Comparison of ENCODE assay signal across 29 cellular contexts in genomic region chr7:56099653-56100052, GRCh38. TPM values are rescaled to one million over a fixed set of nuclear protein-coding genes. Genes with fewer than 3 reads are reported as not detected.
DNase-seq lines count a peak whose midpoint lies in the region; ATAC-seq, FAIRE-seq and TF ChIP-seq lines count a peak whose summit lies in the region.
"Had no signal": no experiment of that assay in that cellular context is flagged by ENCODE, and none has a peak within 500 bp of the region (broad histone marks: within the 10 kb centered on the region; RNA-seq: fewer than 3 reads in every experiment).

No MANE protein-coding gene starts in this region.

- peak overlapping the region in 1 of 9 donors; percentile 64 for H3K27ac Mint-ChIP-seq in naive thymus-derived CD4-positive, alpha-beta T cell
- H3K27ac Mint-ChIP-seq: CD8-positive, alpha-beta T cell; IgD-negative memory B cell had no signal

- CTCF ChIA-PET in A549 (lab: Yijun Ruan, JAX), result interaction anchor here (0.6 to 1.0 kb wide), 2 partner anchors 37 to 98 kb away, joined by 3 read pairs; no protein-coding TSS in a partner anchor
- CTCF ChIA-PET in GM12878 (lab: Yijun Ruan, JAX), result no interaction called here
- CTCF ChIA-PET in naive thymus-derived CD4-positive, alpha-beta T cell (lab: Charles Lee), result no interaction called here

- in situ Hi-C loops in GM12878 (cut with MboI), result loop anchor here (10.0 kb wide), 1 partner anchor 1345 kb away; the partner anchor contains the start of gene SEC61G

- H3K9me3 ChIP-seq in A549, result no peaks in the 10 kb centered on the region
- no peaks in the 10 kb centered on the region for H3K9me3 ChIP-seq in GM12878 (replicated peaks; ENCODE audit: control insufficient read depth, insufficient read depth, low read length)
- H3K9me3 ChIP-seq in naive thymus-derived CD4-positive, alpha-beta T cell (ENCODE audit: control insufficient read depth in 2 of 3, low read length in 3 of 3), result no peaks in the 10 kb centered on the region
- H3K9me3 ChIP-seq: Peyer's patch, SJSA1 had no signal

- H2AFZ ChIP-seq in KMS-11 (ENCODE audit: low read depth) (no peak overlapping the region), GM12878 (ENCODE audit: control insufficient read depth, low read depth, low read length) (no peak overlapping the region)

- no peaks in the 10 kb centered on the region for H3K27me3 ChIP-seq in KMS-11 (ENCODE audit: insufficient read depth, low read depth)
- H3K27me3 ChIP-seq in GM12878 (replicated peaks in 1 of 2; ENCODE audit: control insufficient read depth in 2 of 2, insufficient read depth in 2 of 2, low read length in 1 of 2), result no peaks in the 10 kb centered on the region
- no peaks in the 10 kb centered on the region for H3K27me3 ChIP-seq in naive thymus-derived CD4-positive, alpha-beta T cell (ENCODE audit: control insufficient read depth in 2 of 2, insufficient read depth in 2 of 2, low read length in 2 of 2)
- H3K27me3 ChIP-seq: Peyer's patch, SJSA1 had no signal

- H3K36me3 ChIP-seq in KMS-11 (ENCODE audit: insufficient read depth) (peaks cover 22% of the 10 kb centered on the region; the same call in 1 of the 2 replicates), GM12878 (ENCODE audit: control insufficient read depth in 2 of 2, insufficient read depth in 2 of 2, low read length in 1 of 2) (peaks cover 3 to 27% of the 10 kb centered on the region in 2 experiments)
- H3K36me3 ChIP-seq in naive thymus-derived CD4-positive, alpha-beta T cell (ENCODE audit: control insufficient read depth in 2 of 3, insufficient read depth in 3 of 3, low read length in 3 of 3), result peaks cover 16 to 53% (median 29%) of the 10 kb centered on the region in 3 experiments

- TF ChIP-seq EP300 in A549 (IDR thresholded peaks at IDR 0.05) (no peak), GM12878 (IDR thresholded peaks at IDR 0.05; ENCODE audit: borderline replicate concordance in 1 of 2, control insufficient read depth in 1 of 2, low read depth in 2 of 2, low read length in 2 of 2) (no peak)

- H3K27ac ChIP-seq in A549 (no peak overlapping the region), KMS-11 (peak overlapping the region; percentile 58; the same call in 1 of the 2 replicates), GM12878 (ENCODE audit: control insufficient read depth, insufficient read depth) (no peak overlapping the region)
- H3K27ac ChIP-seq in naive thymus-derived CD4-positive, alpha-beta T cell (ENCODE audit: low read depth, low read length), result no peak overlapping the region
- H3K27ac ChIP-seq: Peyer's patch, SJSA1 had no signal

- H3K9me3 Mint-ChIP-seq in naive thymus-derived CD4-positive, alpha-beta T cell, result no peaks in the 10 kb centered on the region
- H3K9me3 Mint-ChIP-seq: CD8-positive, alpha-beta T cell; IgD-negative memory B cell had no signal

- peak; percentile 23 to 69; a peak in 3 of 6 replicates for ATAC-seq in A549
- ATAC-seq in GM12878, result peak; percentile 19; the same call in 1 of the 3 replicates
- no peak for ATAC-seq in naive thymus-derived CD4-positive, alpha-beta T cell
- ATAC-seq: CD8-positive, alpha-beta T cell; Right ventricle myocardium inferior had no signal

- SMC1A ChIA-PET in GM12878 (lab: Charles Lee; ENCODE audit: uncharacterized antibody, unreplicated experiment), result no interaction called here

- FAIRE-seq in A549 (lab: Jason Lieb, UNC) (no peak), GM12878 (lab: Jason Lieb, UNC) (no peak)
- FAIRE-seq: D721Med, GM12891, GM18507 had no signal

- RAD21 ChIA-PET in GM12878 (lab: Charles Lee; ENCODE audit: unreplicated experiment), result no interaction called here

- H3K4me1 ChIP-seq in A549 (peaks cover 7% of the 10 kb centered on the region; the same call in 1 of the 3 replicates), KMS-11 (ENCODE audit: low read depth, poor library complexity, severe bottlenecking) (peaks cover 84% of the 10 kb centered on the region), GM12878 (ENCODE audit: control insufficient read depth, insufficient read depth, low read length) (no peaks in the 10 kb centered on the region)
- peaks cover under 1 to 6% of the 10 kb centered on the region in 2 donors for H3K4me1 ChIP-seq in naive thymus-derived CD4-positive, alpha-beta T cell (ENCODE audit: control insufficient read depth in 2 of 2, insufficient read depth in 2 of 2, low read length in 2 of 2)

- DNase-seq in NCI-H82 (lab: John Stamatoyannopoulos, UW) (peak; percentile 16), NCI-H82 treated with DMSO at 0.1 percent for 48 hours (lab: John Stamatoyannopoulos, UW; ENCODE audit: unreplicated experiment) (no peak), A549 (ENCODE audit: low read depth in 1 of 2, low spot score in 1 of 2) (no peak), GM12878 (ENCODE audit: low read depth, low spot score) (no peak), putamen (ENCODE audit: low spot score) (no peak), NOMO-1 treated with dmso at 0.1 percent for 144 hours (lab: John Stamatoyannopoulos, UW; ENCODE audit: unreplicated experiment) (no peak)
- no peak for DNase-seq in naive thymus-derived CD4-positive, alpha-beta T cell
- DNase-seq: 8988T; AML-193; C1 segment of cervical spinal cord; CD8-positive, alpha-beta T cell; DMS79; GOT3; Kasumi-1; NCI-H1048; NCI-H1417 treated with DMSO at 0.1 percent for 48 hours; NCI-H187; NCI-H446 treated with DMSO at 0.1 percent for 48 hours; NCI-H526 treated with DMSO at 0.1 percent for 48 hours; Peyer's patch had no signal

- H3K4me3 ChIP-seq in A549, result no peak overlapping the region
- no peak overlapping the region for H3K4me3 ChIP-seq in KMS-11 (IDR thresholded peaks at IDR 0.05; ENCODE audit: insufficient read depth, low read depth, low read length)
- no peak overlapping the region for H3K4me3 ChIP-seq in GM12878
- H3K4me3 ChIP-seq in naive thymus-derived CD4-positive, alpha-beta T cell (ENCODE audit: low read length), result no peak overlapping the region
- H3K4me3 ChIP-seq: Peyer's patch, SJSA1 had no signal

- H4K20me1 ChIP-seq in KMS-11 (ENCODE audit: insufficient read depth) (no peaks in the 10 kb centered on the region), GM12878 (ENCODE audit: control insufficient read depth, insufficient read depth) (no peaks in the 10 kb centered on the region)

- BruUV-seq in GM12878 (replicated peaks; lab: Mats Ljungman, UMichigan), result no TSS peak

- POLR2A ChIA-PET in A549 (lab: Yijun Ruan, JAX), result no interaction called here
- POLR2A ChIA-PET in GM12878 (lab: Charles Lee), result interaction anchor here (0.6 kb wide), 1 partner anchor 61 kb away, joined by 4 read pairs; no protein-coding TSS in a partner anchor
- POLR2A ChIA-PET in naive thymus-derived CD4-positive, alpha-beta T cell (lab: Charles Lee), result interaction anchor here (0.7 to 0.8 kb wide), 2 partner anchors 48 to 512 kb away, joined by 3 read pairs; partner anchors contain the start of genes CCT6A and PSPH

- H3K27me3 Mint-ChIP-seq in naive thymus-derived CD4-positive, alpha-beta T cell, result no peaks in the 10 kb centered on the region
- H3K27me3 Mint-ChIP-seq: IgD-negative memory B cell had no signal

- H3K4me2 ChIP-seq in A549 (no peak overlapping the region), KMS-11 (no peak overlapping the region), GM12878 (ENCODE audit: control insufficient read depth, insufficient read depth) (no peak overlapping the region)

- H3K9ac ChIP-seq in KMS-11 (no peak overlapping the region), GM12878 (ENCODE audit: control insufficient read depth, insufficient read depth, low read length) (no peak overlapping the region)

- H3K36me3 Mint-ChIP-seq in naive thymus-derived CD4-positive, alpha-beta T cell, result peaks cover 4 to 23% (median 21%) of the 10 kb centered on the region in 5 donors

- TF ChIP-seq CTCF in A549 (IDR thresholded peaks at IDR 0.05), result no peak
- no peak for TF ChIP-seq CTCF in KMS-11 (conservative IDR thresholded peaks at IDR 0.05; ENCODE audit: low read depth, low read length)
- TF ChIP-seq CTCF in GM12878 (IDR thresholded peaks at IDR 0.05 in 2 of 3, conservative IDR thresholded peaks at IDR 0.05 in 1 of 3; ENCODE audit: control insufficient read depth in 2 of 3, extremely low read depth in 1 of 3, insufficient read depth in 1 of 3, low read depth in 3 of 3, low read length in 3 of 3), result no peak

- TF ChIP-seq RAD21 in A549 (conservative IDR thresholded peaks at IDR 0.05 in 1 of 2, IDR thresholded peaks at IDR 0.05 in 1 of 2) (no peak), GM12878 (IDR thresholded peaks at IDR 0.05; ENCODE audit: insufficient read depth, low read depth, low read length) (no peak)

- no peak overlapping the region for H3K4me3 Mint-ChIP-seq in naive thymus-derived CD4-positive, alpha-beta T cell
- H3K4me3 Mint-ChIP-seq: CD8-positive, alpha-beta T cell; IgD-negative memory B cell had no signal

- H3K4me1 Mint-ChIP-seq in naive thymus-derived CD4-positive, alpha-beta T cell, result peaks cover 2 to 12% (median 6%) of the 10 kb centered on the region in 7 donors

- 90% methylated on average over 3 of the region's 3 CpGs for WGBS in A549 (ENCODE audit: missing lambda C conversion rate)
- whole genome bisulfite sequencing in GM12878 (ENCODE audit: insufficient coverage, insufficient replicate concordance, low lambda C conversion rate, missing lambda C conversion rate), result 100% methylated on average over 3 of the region's 3 CpGs

- intact Hi-C loops in GM12878 (cut with micrococcal nuclease; ENCODE audit: unreplicated experiment), result loop anchor here (10.0 kb wide), 1 partner anchor 215 kb away; the partner anchor contains the start of gene ZNF713
- intact Hi-C loops in naive thymus-derived CD4-positive, alpha-beta T cell (cut with micrococcal nuclease), result no loop called here

- H3K79me2 ChIP-seq in KMS-11 (ENCODE audit: insufficient read depth, low read depth) (peaks cover 13% of the 10 kb centered on the region), GM12878 (ENCODE audit: control insufficient read depth, insufficient read depth, low read length) (peaks cover 8% of the 10 kb centered on the region)

- TF ChIP-seq POLR2A in A549 (IDR thresholded peaks at IDR 0.05; ENCODE audit: low read length), result no peak
- TF ChIP-seq POLR2A in GM12878 (IDR thresholded peaks at IDR 0.05; ENCODE audit: low read depth, low read length), result no peak

RNA-seq across cellular contexts. Expression of gene CHCHD2, which starts 6.6 kb away (rescaled TPM):
- 400 and 495 TPM in 2 replicates for polyA plus RNA-seq in A549 (2011; rRNA removed)
- 573 and 679 TPM in 2 replicates for polyA plus RNA-seq in A549 (2012; cell fraction: cytosol; rRNA removed)
- polyA plus RNA-seq in A549 (2012; cell fraction: nucleus; rRNA removed), result 569 and 649 TPM in 2 replicates
- 606 to 623 TPM (median 615 TPM) in 3 replicates for polyA plus RNA-seq in A549 (2017; fragmentation: RNase III; extraction: RNeasy Plus Mini Kit Qiagen cat#74134 plus additional on column Dnase treatment)
- 92.8 and 94.7 TPM in 2 replicates for polyA minus RNA-seq in A549 (2011; rRNA and poly(A)+ RNA removed)
- 52.5 and 59.8 TPM in 2 replicates for total RNA-seq in GM12878 (2013; cell fraction: nucleolus; rRNA removed)
- total RNA-seq in GM12878 (2014; rRNA removed), result 731 and 805 TPM in 2 replicates
- total RNA-seq in GM12878 (2014; rRNA removed; fragmentation: Illumina TruSeq; extraction: Trizol), result 354 and 377 TPM in 2 replicates
- total RNA-seq in GM12878 (2021), result 662 and 669 TPM in 2 replicates
- 340 TPM for polyA plus RNA-seq in GM12878 (2011; ENCODE audit: low read depth)
- 576 and 621 TPM in 2 replicates for polyA plus RNA-seq in GM12878 (2011; rRNA removed)
- 558 and 721 TPM in 2 replicates for polyA plus RNA-seq in GM12878 (2011; cell fraction: cytosol; rRNA removed)
- polyA plus RNA-seq in GM12878 (2011; cell fraction: nucleus; rRNA removed), result 411 and 417 TPM in 2 replicates
- 502 and 538 TPM in 2 replicates for polyA plus RNA-seq in GM12878 (2012)
- polyA plus RNA-seq in GM12878 (2014; fragmentation: Illumina TruSeq; extraction: Trizol), result 208 and 292 TPM in 2 replicates
- 100 to 1,000 TPM in 1 of 2 experiments, 10 to 100 TPM in 1; 97.8 to 374 TPM for polyA plus RNA-seq in GM12878 (2014; fragmentation: Nextera tagmentation; extraction: Ambion mirVana)
- 678 and 750 TPM in 2 replicates for polyA plus RNA-seq in GM12878 (2014; rRNA removed)
- polyA plus RNA-seq in GM12878 (2016; fragmentation: Nextera tagmentation; extraction: Ambion mirVana), result 1,000 to 10,000 TPM; 1,252 to 1,291 TPM
- polyA minus RNA-seq in GM12878 (2011; rRNA and poly(A)+ RNA removed), result 113 and 214 TPM in 2 replicates
- polyA minus RNA-seq in GM12878 (2011; cell fraction: cytosol; rRNA and poly(A)+ RNA removed), result 112 and 138 TPM in 2 replicates
- 54.2 and 63.0 TPM in 2 replicates for polyA minus RNA-seq in GM12878 (2011; cell fraction: nucleus; rRNA and poly(A)+ RNA removed)
- total RNA-seq in naive thymus-derived CD4-positive, alpha-beta T cell, result 100 to 1,000 TPM; 133 to 451 (median 179) TPM
- 100 to 1,000 TPM; 355 to 468 TPM for polyA plus RNA-seq in naive thymus-derived CD4-positive, alpha-beta T cell

RNA-seq across cellular contexts. Expression of gene PHKG1, which starts 6.9 kb away (rescaled TPM):
- polyA plus RNA-seq in A549 (2011; rRNA removed) (0.41 and 0.44 TPM in 2 replicates), A549 (2017; fragmentation: RNase III; extraction: RNeasy Plus Mini Kit Qiagen cat#74134 plus additional on column Dnase treatment) (0.77 to 1.2 TPM (median 1.0 TPM) in 3 replicates), GM12878 (2011; rRNA removed) (0.62 and 1.4 TPM in 2 replicates), GM12878 (2014; fragmentation: Illumina TruSeq; extraction: Trizol) (0.11 and 0.43 TPM in 2 replicates), GM12878 (2014; fragmentation: Nextera tagmentation; extraction: Ambion mirVana) (under 1 TPM; 0.08 to 0.09 TPM), GM12878 (2014; rRNA removed) (0.86 and 1.2 TPM in 2 replicates), GM12878 (2016; fragmentation: Nextera tagmentation; extraction: Ambion mirVana) (under 1 TPM; 0.15 to 0.31 TPM)
- 0.38 and 0.83 TPM in 2 replicates for polyA plus RNA-seq in A549 (2012; cell fraction: cytosol; rRNA removed)
- polyA plus RNA-seq in A549 (2012; cell fraction: nucleus; rRNA removed), result 2.4 and 3.1 TPM in 2 replicates
- polyA minus RNA-seq in A549 (2011; rRNA and poly(A)+ RNA removed), result 0.99 and 1.3 TPM in 2 replicates
- total RNA-seq in GM12878 (2013; cell fraction: nucleolus; rRNA removed), result 2.3 and 3.7 TPM in 2 replicates
- total RNA-seq in GM12878 (2014; rRNA removed) (0.27 and 1.6 TPM in 2 replicates), GM12878 (2014; rRNA removed; fragmentation: Illumina TruSeq; extraction: Trizol) (0.45 and 1.1 TPM in 2 replicates), GM12878 (2021) (0.64 and 0.82 TPM in 2 replicates)
- 2.1 TPM for polyA plus RNA-seq in GM12878 (2011; ENCODE audit: low read depth)
- polyA plus RNA-seq in GM12878 (2011; cell fraction: cytosol; rRNA removed), result 0.45 and 1.1 TPM in 2 replicates
- 4.9 and 6.0 TPM in 2 replicates for polyA plus RNA-seq in GM12878 (2011; cell fraction: nucleus; rRNA removed)
- polyA plus RNA-seq in GM12878 (2012), result 1.7 and 2.3 TPM in 2 replicates
- polyA minus RNA-seq in GM12878 (2011; rRNA and poly(A)+ RNA removed), result 0.67 and 1.5 TPM in 2 replicates
- polyA minus RNA-seq in GM12878 (2011; cell fraction: cytosol; rRNA and poly(A)+ RNA removed), result not detected in 2 replicates
- 1.8 and 2.2 TPM in 2 replicates for polyA minus RNA-seq in GM12878 (2011; cell fraction: nucleus; rRNA and poly(A)+ RNA removed)
- 10 to 100 TPM in 1 of 5 experiments, 1 to 10 TPM in 4; 2.5 to 12.0 (median 4.1) TPM for total RNA-seq in naive thymus-derived CD4-positive, alpha-beta T cell
- 1 to 10 TPM in 1 of 2 donors, under 1 TPM in 1; 0.91 to 1.4 TPM for polyA plus RNA-seq in naive thymus-derived CD4-positive, alpha-beta T cell
- polyA plus RNA-seq: IgD-negative memory B cell had no signal

RNA-seq across cellular contexts. Expression of gene NUPR2, which starts 16.6 kb away (rescaled TPM):
- polyA plus RNA-seq in A549 (2011; rRNA removed), result not detected in 2 replicates
- not detected in 2 replicates for polyA plus RNA-seq in A549 (2012; cell fraction: cytosol; rRNA removed)
- not detected in 2 replicates for polyA plus RNA-seq in A549 (2012; cell fraction: nucleus; rRNA removed)
- polyA plus RNA-seq in A549 (2017; fragmentation: RNase III; extraction: RNeasy Plus Mini Kit Qiagen cat#74134 plus additional on column Dnase treatment), result not detected in 3 replicates
- polyA minus RNA-seq in A549 (2011; rRNA and poly(A)+ RNA removed), result not detected in 2 replicates
- not detected in 2 replicates for total RNA-seq in GM12878 (2013; cell fraction: nucleolus; rRNA removed)
- not detected in 2 replicates for total RNA-seq in GM12878 (2014; rRNA removed)
- not detected in 2 replicates for total RNA-seq in GM12878 (2014; rRNA removed; fragmentation: Illumina TruSeq; extraction: Trizol)
- total RNA-seq in GM12878 (2021), result not detected in 2 replicates
- polyA plus RNA-seq in GM12878 (2011; ENCODE audit: low read depth), result not detected
- not detected in 2 replicates for polyA plus RNA-seq in GM12878 (2011; rRNA removed)
- polyA plus RNA-seq in GM12878 (2011; cell fraction: cytosol; rRNA removed), result not detected in 2 replicates
- not detected in 2 replicates for polyA plus RNA-seq in GM12878 (2011; cell fraction: nucleus; rRNA removed)
- polyA plus RNA-seq in GM12878 (2012), result not detected in 2 replicates
- not detected in 2 replicates for polyA plus RNA-seq in GM12878 (2014; fragmentation: Illumina TruSeq; extraction: Trizol)
- not detected for polyA plus RNA-seq in GM12878 (2014; fragmentation: Nextera tagmentation; extraction: Ambion mirVana)
- not detected in 2 replicates for polyA plus RNA-seq in GM12878 (2014; rRNA removed)
- polyA plus RNA-seq in GM12878 (2016; fragmentation: Nextera tagmentation; extraction: Ambion mirVana), result not detected
- not detected in 2 replicates for polyA minus RNA-seq in GM12878 (2011; rRNA and poly(A)+ RNA removed)
- polyA minus RNA-seq in GM12878 (2011; cell fraction: cytosol; rRNA and poly(A)+ RNA removed), result not detected in 2 replicates
- not detected in 2 replicates for polyA minus RNA-seq in GM12878 (2011; cell fraction: nucleus; rRNA and poly(A)+ RNA removed)
- 1 to 10 TPM in 1 of 5 experiments, under 1 TPM in 1, not detected in 3; 0.92 to 1.1 TPM for total RNA-seq in naive thymus-derived CD4-positive, alpha-beta T cell
- 1 to 10 TPM; 1.4 to 3.0 TPM for polyA plus RNA-seq in naive thymus-derived CD4-positive, alpha-beta T cell
- total RNA-seq: CD8-positive, alpha-beta T cell; MCF 10A; Peyer's patch; Right ventricle myocardium inferior; SJSA1 had no signal
- polyA plus RNA-seq: AG04450, IgD-negative memory B cell had no signal

RNA-seq across cellular contexts. Expression of gene SUMF2, which starts 35.6 kb away (rescaled TPM):
- polyA plus RNA-seq in A549 (2011; rRNA removed) (85.2 TPM in 2 replicates), A549 (2017; fragmentation: RNase III; extraction: RNeasy Plus Mini Kit Qiagen cat#74134 plus additional on column Dnase treatment) (94.8 to 112 TPM (median 106 TPM) in 3 replicates), GM12878 (2011; rRNA removed) (57.6 and 70.5 TPM in 2 replicates), GM12878 (2014; fragmentation: Illumina TruSeq; extraction: Trizol) (87.4 and 106 TPM in 2 replicates), GM12878 (2014; fragmentation: Nextera tagmentation; extraction: Ambion mirVana) (10 to 100 TPM; 39.9 to 62.4 TPM), GM12878 (2014; rRNA removed) (85.7 and 93.0 TPM in 2 replicates), GM12878 (2016; fragmentation: Nextera tagmentation; extraction: Ambion mirVana) (10 to 100 TPM; 67.7 to 72.6 TPM)
- 74.2 and 86.7 TPM in 2 replicates for polyA plus RNA-seq in A549 (2012; cell fraction: cytosol; rRNA removed)
- polyA plus RNA-seq in A549 (2012; cell fraction: nucleus; rRNA removed), result 142 and 158 TPM in 2 replicates
- 93.2 and 93.5 TPM in 2 replicates for polyA minus RNA-seq in A549 (2011; rRNA and poly(A)+ RNA removed)
- 149 and 163 TPM in 2 replicates for total RNA-seq in GM12878 (2013; cell fraction: nucleolus; rRNA removed)
- total RNA-seq in GM12878 (2014; rRNA removed) (84.6 and 96.1 TPM in 2 replicates), GM12878 (2014; rRNA removed; fragmentation: Illumina TruSeq; extraction: Trizol) (70.8 and 72.4 TPM in 2 replicates), GM12878 (2021) (102 and 103 TPM in 2 replicates)
- polyA plus RNA-seq in GM12878 (2011; ENCODE audit: low read depth), result 42.2 TPM
- polyA plus RNA-seq in GM12878 (2011; cell fraction: cytosol; rRNA removed), result 81.9 and 86.5 TPM in 2 replicates
- 170 and 178 TPM in 2 replicates for polyA plus RNA-seq in GM12878 (2011; cell fraction: nucleus; rRNA removed)
- 77.6 and 84.4 TPM in 2 replicates for polyA plus RNA-seq in GM12878 (2012)
- 53.3 and 94.2 TPM in 2 replicates for polyA minus RNA-seq in GM12878 (2011; rRNA and poly(A)+ RNA removed)
- 31.7 and 32.2 TPM in 2 replicates for polyA minus RNA-seq in GM12878 (2011; cell fraction: cytosol; rRNA and poly(A)+ RNA removed)
- polyA minus RNA-seq in GM12878 (2011; cell fraction: nucleus; rRNA and poly(A)+ RNA removed), result 41.7 and 51.2 TPM in 2 replicates
- total RNA-seq in naive thymus-derived CD4-positive, alpha-beta T cell, result 100 to 1,000 TPM; 120 to 176 (median 122) TPM
- 100 to 1,000 TPM; 156 to 196 TPM for polyA plus RNA-seq in naive thymus-derived CD4-positive, alpha-beta T cell

RNA-seq across cellular contexts. Expression of gene CCT6A, which starts 48.1 kb away (rescaled TPM):
- polyA plus RNA-seq in A549 (2011; rRNA removed), result 444 and 520 TPM in 2 replicates
- polyA plus RNA-seq in A549 (2012; cell fraction: cytosol; rRNA removed), result 223 and 243 TPM in 2 replicates
- polyA plus RNA-seq in A549 (2012; cell fraction: nucleus; rRNA removed), result 115 and 131 TPM in 2 replicates
- polyA plus RNA-seq in A549 (2017; fragmentation: RNase III; extraction: RNeasy Plus Mini Kit Qiagen cat#74134 plus additional on column Dnase treatment), result 334 to 378 TPM (median 337 TPM) in 3 replicates
- polyA minus RNA-seq in A549 (2011; rRNA and poly(A)+ RNA removed), result 228 and 233 TPM in 2 replicates
- 96.4 and 103 TPM in 2 replicates for total RNA-seq in GM12878 (2013; cell fraction: nucleolus; rRNA removed)
- total RNA-seq in GM12878 (2014; rRNA removed), result 263 and 264 TPM in 2 replicates
- 324 and 357 TPM in 2 replicates for total RNA-seq in GM12878 (2014; rRNA removed; fragmentation: Illumina TruSeq; extraction: Trizol)
- total RNA-seq in GM12878 (2021), result 202 and 206 TPM in 2 replicates
- 162 TPM for polyA plus RNA-seq in GM12878 (2011; ENCODE audit: low read depth)
- 346 and 392 TPM in 2 replicates for polyA plus RNA-seq in GM12878 (2011; rRNA removed)
- 129 and 184 TPM in 2 replicates for polyA plus RNA-seq in GM12878 (2011; cell fraction: cytosol; rRNA removed)
- polyA plus RNA-seq in GM12878 (2011; cell fraction: nucleus; rRNA removed), result 131 and 175 TPM in 2 replicates
- polyA plus RNA-seq in GM12878 (2012), result 121 and 132 TPM in 2 replicates
- 272 and 346 TPM in 2 replicates for polyA plus RNA-seq in GM12878 (2014; fragmentation: Illumina TruSeq; extraction: Trizol)
- 100 to 1,000 TPM; 191 to 319 TPM for polyA plus RNA-seq in GM12878 (2014; fragmentation: Nextera tagmentation; extraction: Ambion mirVana)
- polyA plus RNA-seq in GM12878 (2014; rRNA removed), result 247 and 252 TPM in 2 replicates
- 100 to 1,000 TPM; 455 to 480 TPM for polyA plus RNA-seq in GM12878 (2016; fragmentation: Nextera tagmentation; extraction: Ambion mirVana)
- 170 and 321 TPM in 2 replicates for polyA minus RNA-seq in GM12878 (2011; rRNA and poly(A)+ RNA removed)
- 57.2 and 72.0 TPM in 2 replicates for polyA minus RNA-seq in GM12878 (2011; cell fraction: cytosol; rRNA and poly(A)+ RNA removed)
- 42.2 and 64.6 TPM in 2 replicates for polyA minus RNA-seq in GM12878 (2011; cell fraction: nucleus; rRNA and poly(A)+ RNA removed)
- total RNA-seq in naive thymus-derived CD4-positive, alpha-beta T cell, result 100 to 1,000 TPM in 1 of 5 experiments, 10 to 100 TPM in 4; 38.7 to 143 (median 58.6) TPM
- polyA plus RNA-seq in naive thymus-derived CD4-positive, alpha-beta T cell, result 10 to 100 TPM; 78.9 to 97.9 TPM
